ENCODE assay signal across 2 cellular contexts in genomic region chr18:4455113-4455811, GRCh38.
TF ChIP-seq lines count a peak whose summit lies in the region.

DLGAP1 (minus strand) TSS chr18:4455307.

TF ChIP-seq in IMR-90, 13 proteins besides CTCF, POLR2A, EP300 and RAD21 (continued from another document):
- no peak for TF ChIP-seq USF2 (IDR thresholded peaks at IDR 0.05; ENCODE audit: low read depth, low read length)
- no peak for TF ChIP-seq BHLHE40 (IDR thresholded peaks at IDR 0.05; ENCODE audit: low read depth, low read length)
- TF ChIP-seq MAZ (IDR thresholded peaks at IDR 0.05; ENCODE audit: borderline replicate concordance, low read depth, low read length), result no peak
- TF ChIP-seq MAFK (IDR thresholded peaks at IDR 0.05; ENCODE audit: low read depth, low read length), result no peak
- no peak for TF ChIP-seq FOS (IDR thresholded peaks at IDR 0.05; ENCODE audit: low read depth, low read length)
- TF ChIP-seq CHD1 (IDR thresholded peaks at IDR 0.05; ENCODE audit: low read depth, low read length), result no peak
- TF ChIP-seq SMC3 (IDR thresholded peaks at IDR 0.05; ENCODE audit: low read depth, low read length), result no peak
- no peak for TF ChIP-seq CEBPB (IDR thresholded peaks at IDR 0.05; ENCODE audit: low read depth, low read length)
- TF ChIP-seq MXI1 (IDR thresholded peaks at IDR 0.05; ENCODE audit: borderline replicate concordance, low read depth, low read length), result no peak

TF ChIP-seq in liver, 16 proteins besides CTCF, POLR2A, EP300 and RAD21 (continued from another document):
- TF ChIP-seq REST (IDR thresholded peaks at IDR 0.05), result no peak
- no peak for TF ChIP-seq GABPA (IDR thresholded peaks at IDR 0.05 in 1 of 2, conservative IDR thresholded peaks at IDR 0.05 in 1 of 2)
- no peak for TF ChIP-seq NR2F2 (IDR thresholded peaks at IDR 0.05)
- no peak for TF ChIP-seq ATF3 (IDR thresholded peaks at IDR 0.05)
- no peak for TF ChIP-seq YY1 (IDR thresholded peaks at IDR 0.05)
- no peak for TF ChIP-seq JUND (IDR thresholded peaks at IDR 0.05)
- no peak for TF ChIP-seq TAF1 (conservative IDR thresholded peaks at IDR 0.05)
TF ChIP-seq in liver: peak in this region for 0.
